Comparison of ENCODE assay signal across 8 cellular contexts in the genomic region with DNA sequence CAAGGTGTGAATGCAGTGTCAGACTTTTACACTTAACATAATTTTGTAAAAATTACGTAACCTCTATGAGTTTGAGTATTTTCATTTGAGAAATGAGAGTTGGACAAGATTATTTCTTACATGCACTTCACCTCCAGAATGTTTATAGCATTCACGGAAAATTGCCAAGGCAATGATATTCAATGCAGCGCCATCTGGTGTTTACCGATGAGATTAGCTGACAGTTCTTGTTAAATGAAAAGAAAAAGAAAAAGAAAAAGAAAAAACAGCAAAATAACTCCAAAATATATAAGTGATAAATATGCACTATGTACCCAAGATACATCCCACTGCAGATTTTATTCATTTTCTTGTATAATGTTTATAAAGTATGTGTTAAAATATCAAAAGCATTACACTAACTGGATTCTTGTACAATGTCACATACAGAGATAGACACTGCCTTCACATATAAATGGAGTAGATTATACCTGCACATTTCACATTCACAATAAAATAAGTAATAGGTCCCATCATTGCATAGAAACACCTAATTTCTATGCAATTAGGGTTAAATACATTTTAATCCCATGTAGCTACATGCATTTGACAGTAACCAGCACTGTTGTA.
DNase-seq lines count a peak whose midpoint lies in the region; ATAC-seq and TF ChIP-seq lines count a peak whose summit lies in the region.

No MANE protein-coding gene starts in this region.

- H3K9ac ChIP-seq in endodermal cell (ENCODE audit: extremely low read depth, low read length, poor library complexity, severe bottlenecking): no peak overlapping the region

- H3K4me3 Mint-ChIP-seq in endodermal cell: no peak overlapping the region
- no peak overlapping the region for H3K4me3 Mint-ChIP-seq in progenitor cell of endocrine pancreas (ENCODE audit: low read depth)
- no peak overlapping the region for H3K4me3 Mint-ChIP-seq in stimulated activated memory B cell treated with anti-CD40 and anti-IgM and Interleukin-4, amounts not matched to agents 10 μg/mL and 1 μg/mL and 100 μg/mL, for 72 hours

- no peak overlapping the region for H3K27ac ChIP-seq in endodermal cell (ENCODE audit: low read depth, low read length)

- H3K36me3 Mint-ChIP-seq in endodermal cell (ENCODE audit: low read depth) (no peaks in the 10 kb centered on the region), progenitor cell of endocrine pancreas (ENCODE audit: insufficient read depth) (no peaks in the 10 kb centered on the region)
- no peaks in the 10 kb centered on the region for H3K36me3 Mint-ChIP-seq in stimulated activated memory B cell treated with anti-CD40 and anti-IgM and Interleukin-4, amounts not matched to agents 10 μg/mL and 1 μg/mL and 100 μg/mL, for 72 hours

- H3K9me3 Mint-ChIP-seq in endodermal cell: peaks cover 2% of the 10 kb centered on the region
- H3K9me3 Mint-ChIP-seq in progenitor cell of endocrine pancreas (ENCODE audit: low read depth): peaks cover 8% of the 10 kb centered on the region
- H3K9me3 Mint-ChIP-seq in stimulated activated memory B cell treated with anti-CD40 and anti-IgM and Interleukin-4, amounts not matched to agents 10 μg/mL and 1 μg/mL and 100 μg/mL, for 72 hours: peaks cover 3% of the 10 kb centered on the region

- H3K27ac Mint-ChIP-seq in endodermal cell (no peak overlapping the region), progenitor cell of endocrine pancreas (no peak overlapping the region)
- H3K27ac Mint-ChIP-seq in stimulated activated memory B cell treated with anti-CD40 and anti-IgM and Interleukin-4, amounts not matched to agents 10 μg/mL and 1 μg/mL and 100 μg/mL, for 72 hours: no peak overlapping the region

- H3K4me3 ChIP-seq in endodermal cell (ENCODE audit: low read length): no peak overlapping the region

- H3K9me3 ChIP-seq in endodermal cell (ENCODE audit: control insufficient read depth, low read length): no peaks in the 10 kb centered on the region

- H3K4me1 ChIP-seq in endodermal cell (ENCODE audit: control insufficient read depth, insufficient read depth, low read length): no peaks in the 10 kb centered on the region

- no peaks in the 10 kb centered on the region for H3K36me3 ChIP-seq in endodermal cell (ENCODE audit: control insufficient read depth, insufficient read depth, low read length)

- WGBS in endodermal cell (ENCODE audit: insufficient coverage in 1 of 2, insufficient read length in 1 of 2), 2 experiments: 3% methylated on average over 3 of the region's 4 CpGs; no CpG with 5 or more reads in 1 of the 2 experiments

- DNase-seq in NCI-H510A treated with DMSO at 0.1 percent for 48 hours (lab: John Stamatoyannopoulos, UW) (peak; percentile 15), NCI-H510A (lab: John Stamatoyannopoulos, UW) (no peak), NOMO-1 treated with dmso at 0.1 percent for 144 hours (lab: John Stamatoyannopoulos, UW; ENCODE audit: unreplicated experiment) (peak; percentile 1), endodermal cell (peak; percentile 73), progenitor cell of endocrine pancreas (ENCODE audit: low spot score, unreplicated experiment) (no peak)

- H3K27me3 Mint-ChIP-seq in endodermal cell (ENCODE audit: insufficient read depth) (peaks cover 8% of the 10 kb centered on the region), progenitor cell of endocrine pancreas (peaks cover 32% of the 10 kb centered on the region)
- no peaks in the 10 kb centered on the region for H3K27me3 Mint-ChIP-seq in stimulated activated memory B cell treated with anti-CD40 and anti-IgM and Interleukin-4, amounts not matched to agents 10 μg/mL and 1 μg/mL and 100 μg/mL, for 72 hours

- peak; percentile 88 for TF ChIP-seq CTCF in endodermal cell (conservative IDR thresholded peaks at IDR 0.05)
- TF ChIP-seq CTCF in progenitor cell of endocrine pancreas (IDR thresholded peaks at IDR 0.05; ENCODE audit: unreplicated experiment): peak; percentile 89

- no peaks in the 10 kb centered on the region for H3K27me3 ChIP-seq in endodermal cell (ENCODE audit: control insufficient read depth, insufficient read depth, low read length, poor library complexity, severe bottlenecking)

- H3K4me1 Mint-ChIP-seq in endodermal cell (no peaks in the 10 kb centered on the region), progenitor cell of endocrine pancreas (ENCODE audit: low read depth) (no peaks in the 10 kb centered on the region)
- no peaks in the 10 kb centered on the region for H3K4me1 Mint-ChIP-seq in stimulated activated memory B cell treated with anti-CD40 and anti-IgM and Interleukin-4, amounts not matched to agents 10 μg/mL and 1 μg/mL and 100 μg/mL, for 72 hours

- ATAC-seq in HG02798 (IDR thresholded peaks at IDR 0.05; ENCODE audit: poor library complexity, unreplicated experiment) (peak; percentile 62), HG03354 (IDR thresholded peaks at IDR 0.05; ENCODE audit: poor library complexity, severe bottlenecking, unreplicated experiment) (no peak)
- ATAC-seq in stimulated activated memory B cell treated with anti-CD40 and anti-IgM and Interleukin-4, amounts not matched to agents 10 μg/mL and 1 μg/mL and 100 μg/mL, for 72 hours: no peak

Comparison
In these comparisons a context has a peak if more than half of its experiments do, and no peak if none do; other contexts are left out.
1. DNase-seq: peak in NCI-H510A treated with DMSO at 0.1 percent for 48 hours (single experiment), NOMO-1 treated with dmso at 0.1 percent for 144 hours (single experiment) and endodermal cell (single experiment); none in NCI-H510A (single experiment) and progenitor cell of endocrine pancreas (single experiment).